Comparison of ENCODE assay signal across 10 cellular contexts in the genomic region with DNA sequence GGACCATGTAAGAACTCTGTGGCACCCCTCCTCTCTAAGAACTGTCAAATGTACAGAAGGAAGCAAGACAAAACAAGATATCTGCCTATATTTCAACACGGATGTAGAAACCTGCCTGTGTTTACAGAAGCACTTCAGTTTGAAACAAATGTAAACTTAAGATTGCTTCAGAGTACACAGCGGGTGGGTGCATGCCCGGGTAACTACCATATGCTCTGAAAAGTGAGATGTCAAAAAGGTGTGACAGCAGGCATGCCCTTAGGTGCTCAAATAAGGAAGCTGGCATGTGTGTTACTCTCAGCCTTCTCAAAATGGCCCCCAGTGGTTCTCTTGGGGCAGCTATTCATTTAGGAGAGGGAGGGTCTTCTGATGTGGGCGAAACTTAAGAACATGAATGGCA. TPM values are rescaled to one million over a fixed set of nuclear protein-coding genes. Genes with fewer than 3 reads are reported as not detected.
DNase-seq lines count a peak whose midpoint lies in the region; ATAC-seq and TF ChIP-seq lines count a peak whose summit lies in the region.
"Had no signal": no experiment of that assay in that cellular context is flagged by ENCODE, and none has a peak within 500 bp of the region (broad histone marks: within the 10 kb centered on the region; RNA-seq: fewer than 3 reads in every experiment).

No MANE protein-coding gene starts in this region.

- no peak for TF ChIP-seq EP300 in suprapubic skin (IDR thresholded peaks at IDR 0.05)

- H3K27ac ChIP-seq in stomach smooth muscle (ENCODE audit: low read length) (peak overlapping the region; percentile 58), suprapubic skin (no peak overlapping the region)

- peaks cover 57% of the 10 kb centered on the region for H3K36me3 Mint-ChIP-seq in activated CD4-positive, alpha-beta T cell treated with anti-CD3 and anti-CD28 coated beads, Interleukin-2, amount 10 ng/mL, durations not matched to agents 7 days and 5 days (ENCODE audit: low read depth)
- peaks cover 54% of the 10 kb centered on the region for H3K36me3 Mint-ChIP-seq in effector memory CD8-positive, alpha-beta T cell (ENCODE audit: insufficient read depth)

- H3K9me3 ChIP-seq in stomach smooth muscle (ENCODE audit: control insufficient read depth in 2 of 2, low read length in 2 of 2) (no peaks in the 10 kb centered on the region), suprapubic skin (no peaks in the 10 kb centered on the region)

- no peak overlapping the region for H3K4me3 Mint-ChIP-seq in activated CD4-positive, alpha-beta T cell treated with anti-CD3 and anti-CD28 coated beads, Interleukin-2, amount 10 ng/mL, durations not matched to agents 7 days and 5 days
- no peak overlapping the region for H3K4me3 Mint-ChIP-seq in effector memory CD8-positive, alpha-beta T cell
- H3K4me3 Mint-ChIP-seq: activated naive CD8-positive, alpha-beta T cell treated with anti-CD3 and anti-CD28 coated beads, Interleukin-2, amount 10 ng/mL, durations not matched to agents 7 days and 5 days; mesothelial cell of epicardium had no signal

- TF ChIP-seq CTCF in suprapubic skin (IDR thresholded peaks at IDR 0.05) = no peak

- H3K4me3 ChIP-seq in stomach smooth muscle (ENCODE audit: low read length in 2 of 2) (no peak overlapping the region), suprapubic skin (no peak overlapping the region)

- H3K4me1 Mint-ChIP-seq in activated CD4-positive, alpha-beta T cell treated with anti-CD3 and anti-CD28 coated beads, Interleukin-2, amount 10 ng/mL, durations not matched to agents 7 days and 5 days = peaks cover 21% of the 10 kb centered on the region
- H3K4me1 Mint-ChIP-seq in effector memory CD8-positive, alpha-beta T cell (ENCODE audit: low read depth in 2 of 2) = peaks cover 15 to 18% of the 10 kb centered on the region in 2 donors

- no peak for DNase-seq in activated CD4-positive, alpha-beta T cell treated with anti-CD3 and anti-CD28 coated beads, Interleukin-2, amount 10 ng/mL, durations not matched to agents 7 days and 5 days
- DNase-seq in activated CD4-positive, alpha-beta T cell treated with anti-CD3 and anti-CD28 coated beads, Interleukin-2, amount 50 U/mL, for 48 hours = no peak
- DNase-seq in effector memory CD8-positive, alpha-beta T cell = no peak
- no peak for DNase-seq in anterior cingulate cortex (lab: John Stamatoyannopoulos, UW)
- no peak for DNase-seq in suprapubic skin (ENCODE audit: low spot score in 2 of 2)
- DNase-seq: activated naive CD8-positive, alpha-beta T cell treated with anti-CD3 and anti-CD28 coated beads, Interleukin-2, amount 10 ng/mL, durations not matched to agents 7 days and 5 days; NCI-H1048; RPMI8226 had no signal

- H3K27me3 ChIP-seq in stomach smooth muscle (ENCODE audit: control insufficient read depth in 1 of 2, insufficient read depth in 2 of 2, low read length in 2 of 2) = no peaks in the 10 kb centered on the region
- H3K27me3 ChIP-seq in suprapubic skin = no peaks in the 10 kb centered on the region

- POLR2A ChIA-PET in activated CD4-positive, alpha-beta T cell treated with anti-CD3 and anti-CD28 coated beads, Interleukin-2, amount 10 ng/mL, durations not matched to agents 7 days and 5 days (lab: Charles Lee) = interaction anchor here (1.0 kb wide), 1 partner anchor 37 kb away, joined by 8 read pairs; no protein-coding TSS in a partner anchor

- H3K27ac Mint-ChIP-seq in activated CD4-positive, alpha-beta T cell treated with anti-CD3 and anti-CD28 coated beads, Interleukin-2, amount 10 ng/mL, durations not matched to agents 7 days and 5 days = peak overlapping the region; percentile 60
- H3K27ac Mint-ChIP-seq in effector memory CD8-positive, alpha-beta T cell = peak overlapping the region; percentile 35 to 46
- H3K27ac Mint-ChIP-seq: activated naive CD8-positive, alpha-beta T cell treated with anti-CD3 and anti-CD28 coated beads, Interleukin-2, amount 10 ng/mL, durations not matched to agents 7 days and 5 days; mesothelial cell of epicardium had no signal

- peaks cover 55 to 58% of the 10 kb centered on the region in 2 donors for H3K36me3 ChIP-seq in stomach smooth muscle (ENCODE audit: control insufficient read depth in 2 of 2, insufficient read depth in 2 of 2, low read length in 2 of 2)
- peaks cover 73% of the 10 kb centered on the region for H3K36me3 ChIP-seq in suprapubic skin

- H3K4me1 ChIP-seq in stomach smooth muscle (ENCODE audit: control insufficient read depth, insufficient read depth, low read length) (peaks cover 14% of the 10 kb centered on the region), suprapubic skin (peaks cover 16% of the 10 kb centered on the region)

- TF ChIP-seq POLR2A in suprapubic skin (IDR thresholded peaks at IDR 0.05) = no peak

- H3K27me3 Mint-ChIP-seq in activated CD4-positive, alpha-beta T cell treated with anti-CD3 and anti-CD28 coated beads, Interleukin-2, amount 10 ng/mL, durations not matched to agents 7 days and 5 days = no peaks in the 10 kb centered on the region
- H3K27me3 Mint-ChIP-seq in effector memory CD8-positive, alpha-beta T cell = no peaks in the 10 kb centered on the region
- H3K27me3 Mint-ChIP-seq: activated naive CD8-positive, alpha-beta T cell treated with anti-CD3 and anti-CD28 coated beads, Interleukin-2, amount 10 ng/mL, durations not matched to agents 7 days and 5 days had no signal

- no peak for ATAC-seq in effector memory CD8-positive, alpha-beta T cell (replicated peaks)

- H3K9me3 Mint-ChIP-seq in activated CD4-positive, alpha-beta T cell treated with anti-CD3 and anti-CD28 coated beads, Interleukin-2, amount 10 ng/mL, durations not matched to agents 7 days and 5 days = no peaks in the 10 kb centered on the region
- no peaks in the 10 kb centered on the region for H3K9me3 Mint-ChIP-seq in effector memory CD8-positive, alpha-beta T cell
- H3K9me3 Mint-ChIP-seq: activated naive CD8-positive, alpha-beta T cell treated with anti-CD3 and anti-CD28 coated beads, Interleukin-2, amount 10 ng/mL, durations not matched to agents 7 days and 5 days; mesothelial cell of epicardium had no signal

- CTCF ChIA-PET in activated CD4-positive, alpha-beta T cell treated with anti-CD3 and anti-CD28 coated beads, Interleukin-2, amount 10 ng/mL, durations not matched to agents 7 days and 5 days (lab: Charles Lee) = interaction anchor here (1.5 to 2.1 kb wide), 3 partner anchors 11 to 22 kb away, joined by 3 to 7 read pairs (median 4); no protein-coding TSS in a partner anchor

- 69% methylated on average over 4 of the region's 4 CpGs for WGBS in suprapubic skin

- no peak overlapping the region for H3K9ac ChIP-seq in stomach smooth muscle (ENCODE audit: low read length in 2 of 2)

RNA-seq across cellular contexts. Expression of a gene that starts 5.2 kb away (rescaled TPM):
- 10 to 100 TPM; 28.0 to 31.7 TPM for total RNA-seq in activated CD4-positive, alpha-beta T cell treated with anti-CD3 and anti-CD28 coated beads, Interleukin-2, amount 10 ng/mL, durations not matched to agents 7 days and 5 days
- 10 to 100 TPM; 22.9 to 28.0 (median 24.6) TPM for total RNA-seq in suprapubic skin

RNA-seq across cellular contexts. Expression of a gene that starts 14.3 kb away (rescaled TPM):
- total RNA-seq in activated CD4-positive, alpha-beta T cell treated with anti-CD3 and anti-CD28 coated beads, Interleukin-2, amount 10 ng/mL, durations not matched to agents 7 days and 5 days = 10 to 100 TPM in 1 of 2 experiments, 1 to 10 TPM in 1; 8.4 to 10.0 TPM
- 10 to 100 TPM; 17.5 to 27.0 (median 25.0) TPM for total RNA-seq in suprapubic skin

RNA-seq across cellular contexts. Expression of a gene that starts 26.5 kb away (rescaled TPM):
- 10 to 100 TPM; 93.3 to 95.1 TPM for total RNA-seq in activated CD4-positive, alpha-beta T cell treated with anti-CD3 and anti-CD28 coated beads, Interleukin-2, amount 10 ng/mL, durations not matched to agents 7 days and 5 days
- total RNA-seq in suprapubic skin = 10 to 100 TPM; 47.1 to 91.1 (median 71.3) TPM

RNA-seq across cellular contexts. Expression of a gene that starts 28.7 kb away (rescaled TPM):
- 100 to 1,000 TPM; 156 to 166 TPM for total RNA-seq in activated CD4-positive, alpha-beta T cell treated with anti-CD3 and anti-CD28 coated beads, Interleukin-2, amount 10 ng/mL, durations not matched to agents 7 days and 5 days
- total RNA-seq in suprapubic skin = 100 to 1,000 TPM in 1 of 4 donors, 10 to 100 TPM in 3; 53.4 to 193 (median 71.8) TPM

RNA-seq across cellular contexts. Expression of a gene that starts 57.2 kb away (rescaled TPM):
- total RNA-seq in activated CD4-positive, alpha-beta T cell treated with anti-CD3 and anti-CD28 coated beads, Interleukin-2, amount 10 ng/mL, durations not matched to agents 7 days and 5 days = 1 to 10 TPM; 1.8 to 2.2 TPM
- total RNA-seq in suprapubic skin = 10 to 100 TPM; 42.5 to 59.3 (median 53.5) TPM
